16 cellular contexts compared by ENCODE assay signal in genomic region chr9:25994605-25995004, GRCh38.
"Had no signal": no experiment of that assay in that cellular context is flagged by ENCODE, and none has a peak within 500 bp of the region (broad histone marks: within the 10 kb centered on the region; RNA-seq: fewer than 3 reads in every experiment).

No MANE protein-coding gene starts in this region.

- H3K4me3 ChIP-seq: coronary artery, thyroid gland had no signal

- H3K27ac ChIP-seq: coronary artery, thyroid gland had no signal

- H3K27me3 Mint-ChIP-seq: activated CD4-positive, alpha-beta T cell treated with anti-CD3 and anti-CD28 coated beads, Interleukin-2, amount 10 ng/mL, durations not matched to agents 24 days and 14 days; activated naive CD8-positive, alpha-beta T cell treated with anti-CD3 and anti-CD28 coated beads for 36 hours; brain; central memory CD8-positive, alpha-beta T cell; stimulated activated naive B cell treated with anti-CD40 and anti-IgM and Interleukin-4, amounts not matched to agents 10 μg/mL and 1 μg/mL and 100 μg/mL, for 72 hours had no signal

- H3K27ac Mint-ChIP-seq: activated CD4-positive, alpha-beta T cell treated with anti-CD3 and anti-CD28 coated beads, Interleukin-2, amount 10 ng/mL, durations not matched to agents 24 days and 14 days; activated naive CD8-positive, alpha-beta T cell treated with anti-CD3 and anti-CD28 coated beads for 36 hours; activated T-helper 1 cell treated with anti-CD3 and anti-CD28 coated beads, Interleukin-12 subunit alpha, Interleukin-12 subunit beta, Interleukin-2, Interleukin-4 antibody, amounts not matched to agents 30 ng/mL and 10 ng/mL and 1 ng/mL, durations not matched to agents 14 hours and 24 hours and 36 hours; brain; nephron; stimulated activated naive B cell treated with anti-CD40 and anti-IgM and Interleukin-4, amounts not matched to agents 10 μg/mL and 1 μg/mL and 100 μg/mL, for 72 hours had no signal

- H3K36me3 Mint-ChIP-seq: activated naive CD8-positive, alpha-beta T cell treated with anti-CD3 and anti-CD28 coated beads for 36 hours; brain; stimulated activated naive B cell treated with anti-CD40 and anti-IgM and Interleukin-4, amounts not matched to agents 10 μg/mL and 1 μg/mL and 100 μg/mL, for 72 hours had no signal

- H3K4me1 Mint-ChIP-seq: activated CD4-positive, alpha-beta T cell treated with anti-CD3 and anti-CD28 coated beads, Interleukin-2, amount 10 ng/mL, durations not matched to agents 24 days and 14 days; activated naive CD8-positive, alpha-beta T cell treated with anti-CD3 and anti-CD28 coated beads for 36 hours; brain; central memory CD8-positive, alpha-beta T cell; nephron; stimulated activated naive B cell treated with anti-CD40 and anti-IgM and Interleukin-4, amounts not matched to agents 10 μg/mL and 1 μg/mL and 100 μg/mL, for 72 hours had no signal

- DNase-seq: activated CD4-positive, alpha-beta T cell treated with anti-CD3 and anti-CD28 coated beads, Interleukin-2, amount 10 ng/mL, durations not matched to agents 24 days and 14 days; activated CD4-positive, CD25-positive, alpha-beta regulatory T cell; activated CD8-positive, alpha-beta memory T cell treated with anti-CD3 and anti-CD28 coated beads, Interleukin-2, amount 50 U/mL, for 48 hours; activated naive CD8-positive, alpha-beta T cell treated with anti-CD3 and anti-CD28 coated beads for 36 hours; effector CD4-positive, alpha-beta T cell; foreskin fibroblast; head of caudate nucleus; occipital lobe; stimulated activated CD4-positive, alpha-beta T cell treated with anti-CD3 and anti-CD28 coated beads, Interleukin-4, amount 100 ng/mL, for 1 hour; stimulated activated naive B cell treated with anti-CD40 and anti-IgM and Interleukin-4, amounts not matched to agents 10 μg/mL and 1 μg/mL and 100 μg/mL, for 72 hours; thyroid gland had no signal

- H3K4me3 Mint-ChIP-seq: activated CD4-positive, alpha-beta T cell treated with anti-CD3 and anti-CD28 coated beads, Interleukin-2, amount 10 ng/mL, durations not matched to agents 24 days and 14 days; activated naive CD8-positive, alpha-beta T cell treated with anti-CD3 and anti-CD28 coated beads for 36 hours; activated T-helper 1 cell treated with anti-CD3 and anti-CD28 coated beads, Interleukin-12 subunit alpha, Interleukin-12 subunit beta, Interleukin-2, Interleukin-4 antibody, amounts not matched to agents 30 ng/mL and 10 ng/mL and 1 ng/mL, durations not matched to agents 14 hours and 24 hours and 36 hours; brain; central memory CD8-positive, alpha-beta T cell; nephron; stimulated activated naive B cell treated with anti-CD40 and anti-IgM and Interleukin-4, amounts not matched to agents 10 μg/mL and 1 μg/mL and 100 μg/mL, for 72 hours had no signal

- H3K27me3 ChIP-seq: thyroid gland had no signal

- ATAC-seq: stimulated activated naive B cell treated with anti-CD40 and anti-IgM and Interleukin-4, amounts not matched to agents 10 μg/mL and 1 μg/mL and 100 μg/mL, for 72 hours had no signal
